ENCODE assay signal across 15 cellular contexts in genomic region chr20:9629821-9630220, GRCh38.
"Had no signal": no experiment of that assay in that cellular context is flagged by ENCODE, and none has a peak within 500 bp of the region (broad histone marks: within the 10 kb centered on the region; RNA-seq: fewer than 3 reads in every experiment).

No MANE protein-coding gene starts in this region.

- H3K9me3 ChIP-seq: colonic mucosa, heart right ventricle, neutrophil, right atrium auricular region, sigmoid colon, tibial artery had no signal

- ATAC-seq: esophagus mucosa; heart right ventricle; naive thymus-derived CD4-positive, alpha-beta T cell; stimulated activated naive CD8-positive, alpha-beta T cell treated with anti-CD3 and anti-CD28 coated beads, Interleukin-15, Interleukin-2, amounts not matched to agents 100 U/mL and 50 U/mL, for 24 hours had no signal

- H3K27me3 ChIP-seq: colonic mucosa, neutrophil, right atrium auricular region, sigmoid colon, tibial artery had no signal

- H3K36me3 ChIP-seq: colonic mucosa, heart right ventricle, neutrophil, right atrium auricular region, sigmoid colon, tibial artery had no signal

- DNase-seq: colonic mucosa; effector memory CD4-positive, alpha-beta T cell; heart right ventricle; hypothalamus; kidney glomerular epithelial cell; naive thymus-derived CD4-positive, alpha-beta T cell; nephron progenitor cell; posterior cingulate gyrus; sigmoid colon; stimulated activated naive CD8-positive, alpha-beta T cell treated with anti-CD3 and anti-CD28 coated beads, Interleukin-15, Interleukin-2, amounts not matched to agents 100 U/mL and 50 U/mL, for 24 hours; tibial artery had no signal

- H3K4me3 ChIP-seq: colonic mucosa, heart right ventricle, right atrium auricular region, sigmoid colon, skin epidermis, tibial artery had no signal

- H3K4me1 ChIP-seq: colonic mucosa, heart right ventricle, right atrium auricular region, sigmoid colon, tibial artery had no signal

- H3K27ac ChIP-seq: colonic mucosa, heart right ventricle, neutrophil, right atrium auricular region, sigmoid colon, skin epidermis, tibial artery had no signal
